30 cellular contexts compared by ENCODE assay signal in genomic region chr1:81838600-81839218, GRCh38. TPM values are rescaled to one million over a fixed set of nuclear protein-coding genes. Genes with fewer than 3 reads are reported as not detected.
"Had no signal": no experiment of that assay in that cellular context is flagged by ENCODE, and none has a peak within 500 bp of the region (broad histone marks: within the 10 kb centered on the region; RNA-seq: fewer than 3 reads in every experiment).

No MANE protein-coding gene starts in this region.

- DNase-seq: activated CD4-positive, alpha-beta memory T cell treated with anti-CD3 and anti-CD28 coated beads for 36 hours; activated CD4-positive, alpha-beta T cell treated with anti-CD3 and anti-CD28 coated beads for 36 hours; activated CD4-positive, alpha-beta T cell treated with anti-CD3 and anti-CD28 coated beads, Interleukin-2, amount 10 ng/mL, durations not matched to agents 24 days and 14 days; activated CD4-positive, CD25-positive, alpha-beta regulatory T cell; activated CD4-positive, CD25-positive, alpha-beta regulatory T cell treated with anti-CD3 and anti-CD28 coated beads, Interleukin-2, amount 50 U/mL, for 72 hours; activated CD8-positive, alpha-beta memory T cell treated with anti-CD3 and anti-CD28 coated beads, Interleukin-2, amount 10 ng/mL, durations not matched to agents 7 days and 5 days; activated CD8-positive, alpha-beta memory T cell treated with anti-CD3 and anti-CD28 coated beads, Interleukin-2, amount 50 U/mL, for 4 hours; activated CD8-positive, alpha-beta T cell treated with anti-CD3 and anti-CD28 coated beads, Interleukin-2, amount 10 ng/mL, durations not matched to agents 7 days and 5 days; activated effector memory CD4-positive, alpha-beta T cell treated with anti-CD3 and anti-CD28 coated beads, Interleukin-2, amount 50 U/mL, for 16 hours; activated naive CD4-positive, alpha-beta T cell treated with anti-CD3 and anti-CD28 coated beads, Interleukin-2, amount 10 ng/mL, durations not matched to agents 7 days and 5 days; activated naive CD8-positive, alpha-beta T cell treated with anti-CD3 and anti-CD28 coated beads, Interleukin-2, amount 10 ng/mL, durations not matched to agents 7 days and 5 days; activated T-cell treated with anti-CD3 and anti-CD28 coated beads, Interleukin-2, amount 50 U/mL, for 1 hour; activated T-cell treated with anti-CD3 and anti-CD28 coated beads, Interleukin-2, amount 50 U/mL, for 48 hours; brain microvascular endothelial cell; dorsolateral prefrontal cortex; effector memory CD4-positive, alpha-beta T cell; endodermal cell; foreskin fibroblast; head of caudate nucleus; T-helper 2 cell had no signal

- H3K27ac Mint-ChIP-seq: activated CD4-positive, alpha-beta memory T cell treated with anti-CD3 and anti-CD28 coated beads for 36 hours; activated CD4-positive, alpha-beta T cell treated with anti-CD3 and anti-CD28 coated beads for 36 hours; activated CD4-positive, alpha-beta T cell treated with anti-CD3 and anti-CD28 coated beads, Interleukin-2, amount 10 ng/mL, durations not matched to agents 24 days and 14 days; activated CD8-positive, alpha-beta memory T cell treated with anti-CD3 and anti-CD28 coated beads, Interleukin-2, amount 10 ng/mL, durations not matched to agents 7 days and 5 days; activated CD8-positive, alpha-beta T cell treated with anti-CD3 and anti-CD28 coated beads, Interleukin-2, amount 10 ng/mL, durations not matched to agents 7 days and 5 days; activated naive CD4-positive, alpha-beta T cell treated with anti-CD3 and anti-CD28 coated beads, Interleukin-2, amount 10 ng/mL, durations not matched to agents 7 days and 5 days; activated naive CD4-positive, alpha-beta T cell treated with anti-CD3 and anti-CD28 coated beads, Interleukin-2, amount 50 U/mL, for 72 hours; activated naive CD8-positive, alpha-beta T cell treated with anti-CD3 and anti-CD28 coated beads, Interleukin-2, amount 10 ng/mL, durations not matched to agents 7 days and 5 days; activated T-helper 1 cell treated with anti-CD3 and anti-CD28 coated beads, Interleukin-12 subunit alpha, Interleukin-12 subunit beta, Interleukin-2, Interleukin-4 antibody, amounts not matched to agents 30 ng/mL and 10 ng/mL and 1 ng/mL, durations not matched to agents 14 hours and 24 hours and 36 hours; activated T-helper 2 cell treated with anti-CD3 and anti-CD28 coated beads, Interferon-gamma antibody, Interleukin-2, Interleukin-4, amounts not matched to agents 10 μg/mL and 5 μg/mL and 100 μg/mL, durations not matched to agents 14 hours and 24 hours and 36 hours; dendritic cell treated with granulocyte-macrophage colony-stimulating factor and Interleukin-4, amounts not matched to agents 40 ng/mL and 50 ng/mL, for 4 days; endodermal cell had no signal

- H3K9me3 Mint-ChIP-seq: activated CD4-positive, alpha-beta T cell treated with anti-CD3 and anti-CD28 coated beads, Interleukin-2, amount 10 ng/mL, durations not matched to agents 24 days and 14 days; activated naive CD8-positive, alpha-beta T cell treated with anti-CD3 and anti-CD28 coated beads, Interleukin-2, amount 10 ng/mL, durations not matched to agents 7 days and 5 days; activated T-helper 1 cell treated with anti-CD3 and anti-CD28 coated beads, Interleukin-12 subunit alpha, Interleukin-12 subunit beta, Interleukin-2, Interleukin-4 antibody, amounts not matched to agents 30 ng/mL and 10 ng/mL and 1 ng/mL, durations not matched to agents 14 hours and 24 hours and 36 hours; activated T-helper 2 cell treated with anti-CD3 and anti-CD28 coated beads, Interferon-gamma antibody, Interleukin-2, Interleukin-4, amounts not matched to agents 10 μg/mL and 5 μg/mL and 100 μg/mL, durations not matched to agents 14 hours and 24 hours and 36 hours; dendritic cell treated with granulocyte-macrophage colony-stimulating factor and Interleukin-4, amounts not matched to agents 40 ng/mL and 50 ng/mL, for 4 days had no signal

- H3K27me3 Mint-ChIP-seq: activated CD4-positive, alpha-beta memory T cell treated with anti-CD3 and anti-CD28 coated beads for 36 hours; activated CD4-positive, alpha-beta T cell treated with anti-CD3 and anti-CD28 coated beads for 36 hours; activated CD4-positive, alpha-beta T cell treated with anti-CD3 and anti-CD28 coated beads, Interleukin-2, amount 10 ng/mL, durations not matched to agents 24 days and 14 days; activated CD8-positive, alpha-beta memory T cell treated with anti-CD3 and anti-CD28 coated beads, Interleukin-2, amount 10 ng/mL, durations not matched to agents 7 days and 5 days; activated naive CD4-positive, alpha-beta T cell treated with anti-CD3 and anti-CD28 coated beads, Interleukin-2, amount 10 ng/mL, durations not matched to agents 7 days and 5 days; activated naive CD8-positive, alpha-beta T cell treated with anti-CD3 and anti-CD28 coated beads, Interleukin-2, amount 10 ng/mL, durations not matched to agents 7 days and 5 days; central memory CD8-positive, alpha-beta T cell; dendritic cell treated with granulocyte-macrophage colony-stimulating factor and Interleukin-4, amounts not matched to agents 40 ng/mL and 50 ng/mL, for 4 days had no signal

- H3K27ac ChIP-seq: ascending aorta, brain microvascular endothelial cell, coronary artery, dorsolateral prefrontal cortex had no signal

- H3K4me3 ChIP-seq: ascending aorta, coronary artery, dorsolateral prefrontal cortex had no signal

- H3K4me1 Mint-ChIP-seq: activated CD4-positive, alpha-beta T cell treated with anti-CD3 and anti-CD28 coated beads for 36 hours; activated CD4-positive, alpha-beta T cell treated with anti-CD3 and anti-CD28 coated beads, Interleukin-2, amount 10 ng/mL, durations not matched to agents 24 days and 14 days; activated CD8-positive, alpha-beta memory T cell treated with anti-CD3 and anti-CD28 coated beads, Interleukin-2, amount 10 ng/mL, durations not matched to agents 7 days and 5 days; activated naive CD4-positive, alpha-beta T cell treated with anti-CD3 and anti-CD28 coated beads, Interleukin-2, amount 10 ng/mL, durations not matched to agents 7 days and 5 days; activated naive CD8-positive, alpha-beta T cell treated with anti-CD3 and anti-CD28 coated beads, Interleukin-2, amount 10 ng/mL, durations not matched to agents 7 days and 5 days; central memory CD8-positive, alpha-beta T cell had no signal

- H3K9me3 ChIP-seq: ascending aorta had no signal

- H3K4me3 Mint-ChIP-seq: activated CD4-positive, alpha-beta memory T cell treated with anti-CD3 and anti-CD28 coated beads for 36 hours; activated CD4-positive, alpha-beta T cell treated with anti-CD3 and anti-CD28 coated beads for 36 hours; activated CD4-positive, alpha-beta T cell treated with anti-CD3 and anti-CD28 coated beads, Interleukin-2, amount 10 ng/mL, durations not matched to agents 24 days and 14 days; activated CD8-positive, alpha-beta memory T cell treated with anti-CD3 and anti-CD28 coated beads, Interleukin-2, amount 10 ng/mL, durations not matched to agents 7 days and 5 days; activated CD8-positive, alpha-beta T cell treated with anti-CD3 and anti-CD28 coated beads, Interleukin-2, amount 10 ng/mL, durations not matched to agents 7 days and 5 days; activated naive CD4-positive, alpha-beta T cell treated with anti-CD3 and anti-CD28 coated beads, Interleukin-2, amount 10 ng/mL, durations not matched to agents 7 days and 5 days; activated naive CD8-positive, alpha-beta T cell treated with anti-CD3 and anti-CD28 coated beads, Interleukin-2, amount 10 ng/mL, durations not matched to agents 7 days and 5 days; activated T-helper 1 cell treated with anti-CD3 and anti-CD28 coated beads, Interleukin-12 subunit alpha, Interleukin-12 subunit beta, Interleukin-2, Interleukin-4 antibody, amounts not matched to agents 30 ng/mL and 10 ng/mL and 1 ng/mL, durations not matched to agents 14 hours and 24 hours and 36 hours; central memory CD8-positive, alpha-beta T cell; dendritic cell treated with granulocyte-macrophage colony-stimulating factor and Interleukin-4, amounts not matched to agents 40 ng/mL and 50 ng/mL, for 4 days; endodermal cell had no signal

- H3K36me3 Mint-ChIP-seq: activated CD4-positive, alpha-beta memory T cell treated with anti-CD3 and anti-CD28 coated beads for 36 hours; activated CD8-positive, alpha-beta memory T cell treated with anti-CD3 and anti-CD28 coated beads, Interleukin-2, amount 10 ng/mL, durations not matched to agents 7 days and 5 days; activated naive CD4-positive, alpha-beta T cell treated with anti-CD3 and anti-CD28 coated beads, Interleukin-2, amount 10 ng/mL, durations not matched to agents 7 days and 5 days; activated naive CD4-positive, alpha-beta T cell treated with anti-CD3 and anti-CD28 coated beads, Interleukin-2, amount 50 U/mL, for 72 hours; activated naive CD8-positive, alpha-beta T cell treated with anti-CD3 and anti-CD28 coated beads, Interleukin-2, amount 10 ng/mL, durations not matched to agents 7 days and 5 days had no signal

- FAIRE-seq: bronchial epithelial cell had no signal

- H3K36me3 ChIP-seq: ascending aorta, brain microvascular endothelial cell had no signal

- ATAC-seq: activated CD4-positive, alpha-beta T cell treated with anti-CD3 and anti-CD28 coated beads for 36 hours; activated CD8-positive, alpha-beta memory T cell treated with anti-CD3 and anti-CD28 coated beads, Interleukin-2, amount 10 ng/mL, durations not matched to agents 7 days and 5 days; activated CD8-positive, alpha-beta T cell treated with anti-CD3 and anti-CD28 coated beads, Interleukin-2, amount 10 ng/mL, durations not matched to agents 7 days and 5 days; activated naive CD4-positive, alpha-beta T cell treated with anti-CD3 and anti-CD28 coated beads, Interleukin-2, amount 50 U/mL, for 72 hours; esophagus mucosa had no signal

- H3K27me3 ChIP-seq: ascending aorta, brain microvascular endothelial cell had no signal

RNA-seq across cellular contexts. Expression of gene ADGRL2, which starts 38.0 kb away (rescaled TPM):
- total RNA-seq: activated CD4-positive, alpha-beta memory T cell treated with anti-CD3 and anti-CD28 coated beads for 36 hours; activated CD4-positive, alpha-beta T cell treated with anti-CD3 and anti-CD28 coated beads for 36 hours; activated CD8-positive, alpha-beta memory T cell treated with anti-CD3 and anti-CD28 coated beads for 36 hours; activated CD8-positive, alpha-beta T cell treated with anti-CD3 and anti-CD28 coated beads, Interleukin-2, amount 10 ng/mL, durations not matched to agents 7 days and 5 days; activated naive CD4-positive, alpha-beta T cell treated with anti-CD3 and anti-CD28 coated beads, Interleukin-2, amount 50 U/mL, for 72 hours; activated naive CD8-positive, alpha-beta T cell treated with anti-CD3 and anti-CD28 coated beads, Interleukin-2, amount 10 ng/mL, durations not matched to agents 7 days and 5 days; activated T-helper 1 cell treated with anti-CD3 and anti-CD28 coated beads, Interleukin-12 subunit alpha, Interleukin-12 subunit beta, Interleukin-2, Interleukin-4 antibody, amounts not matched to agents 30 ng/mL and 10 ng/mL and 1 ng/mL, durations not matched to agents 14 hours and 24 hours and 36 hours; activated T-helper 2 cell treated with anti-CD3 and anti-CD28 coated beads, Interferon-gamma antibody, Interleukin-2, Interleukin-4, amounts not matched to agents 10 μg/mL and 5 μg/mL and 100 μg/mL, durations not matched to agents 14 hours and 24 hours and 36 hours had no signal
